Comparison of ENCODE assay signal across 7 cellular contexts in the genomic region with DNA sequence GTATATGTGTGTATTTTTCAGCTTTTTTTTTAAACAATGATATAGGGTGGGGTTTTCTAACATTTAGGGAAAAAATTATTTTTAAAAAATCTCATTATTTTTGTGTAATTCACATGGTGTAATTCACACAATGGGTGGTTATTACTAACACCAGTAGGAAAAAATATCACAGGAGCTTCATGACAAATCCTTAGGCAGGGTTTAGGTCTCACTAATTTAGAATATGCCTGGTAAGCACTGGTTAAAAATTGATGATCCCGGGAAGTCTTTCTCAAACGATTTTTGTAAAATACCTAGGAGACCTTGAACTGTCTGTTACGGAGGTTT. TPM values are rescaled to one million over a fixed set of nuclear protein-coding genes. Genes with fewer than 3 reads are reported as not detected.
DNase-seq lines count a peak whose midpoint lies in the region; ATAC-seq and TF ChIP-seq lines count a peak whose summit lies in the region.

No MANE protein-coding gene starts in this region.

- H3K9me2 ChIP-seq in HCT116 (ENCODE audit: insufficient read depth) = no peaks in the 10 kb centered on the region

- intact Hi-C loops in HCT116 (cut with micrococcal nuclease) = no loop called here

- H3K4me1 Mint-ChIP-seq in stimulated activated naive CD8-positive, alpha-beta T cell treated with anti-CD3 and anti-CD28 coated beads, Interleukin-15, Interleukin-2, amounts not matched to agents 100 ng/mL and 50 ng/mL, for 24 hours (ENCODE audit: low read depth) = peaks cover 47% of the 10 kb centered on the region

- no peak for TF ChIP-seq POLR2A in HCT116 (IDR thresholded peaks at IDR 0.05; ENCODE audit: borderline replicate concordance, extremely low read depth, insufficient read depth, insufficient read length)

- H3K4me2 ChIP-seq in HCT116 (ENCODE audit: low read length) = peak overlapping the region; percentile 76

- peak overlapping the region; percentile 98 for H3K27ac Mint-ChIP-seq in stimulated activated naive CD8-positive, alpha-beta T cell treated with anti-CD3 and anti-CD28 coated beads, Interleukin-15, Interleukin-2, amounts not matched to agents 100 ng/mL and 50 ng/mL, for 24 hours

- H3K9ac ChIP-seq in HCT116 (ENCODE audit: low read length) (peak overlapping the region; percentile 69), iPS-18a (ENCODE audit: low read length) (peak overlapping the region; percentile 83)

- H4K20me1 ChIP-seq in HCT116 (ENCODE audit: insufficient read depth) = no peaks in the 10 kb centered on the region

- peak overlapping the region; percentile 0 to 44; a peak in 3 of 4 replicates for H3K4me3 ChIP-seq in HCT116 (replicated peaks in 1 of 2; ENCODE audit: low read depth in 1 of 2, low read length in 2 of 2)
- peak overlapping the region; percentile 57 for H3K4me3 ChIP-seq in iPS-18a (ENCODE audit: low read length)

- no peak for DNase-seq in HCT116 (ENCODE audit: low read depth, low spot score)
- no peak for DNase-seq in NCI-H2107 treated with DMSO at 0.1 percent for 48 hours (lab: John Stamatoyannopoulos, UW; ENCODE audit: unreplicated experiment)
- DNase-seq in NCI-H1417 (lab: John Stamatoyannopoulos, UW) = no peak

- H3K27me3 Mint-ChIP-seq in stimulated activated naive CD8-positive, alpha-beta T cell treated with anti-CD3 and anti-CD28 coated beads, Interleukin-15, Interleukin-2, amounts not matched to agents 100 ng/mL and 50 ng/mL, for 24 hours = no peaks in the 10 kb centered on the region

- TF ChIP-seq CTCF in HCT116 (IDR thresholded peaks at IDR 0.05 in 2 of 3, conservative IDR thresholded peaks at IDR 0.05 in 1 of 3; ENCODE audit: borderline replicate concordance in 1 of 3, insufficient read depth in 1 of 3, low read depth in 2 of 3, low read length in 2 of 3) = no peak
- no peak for TF ChIP-seq CTCF in VCaP (conservative IDR thresholded peaks at IDR 0.05)

- H3K9me3 ChIP-seq in HCT116 (ENCODE audit: control insufficient read depth in 1 of 2, insufficient read depth in 1 of 2, low read depth in 1 of 2, low read length in 2 of 2) = no peaks in the 10 kb centered on the region
- H3K9me3 ChIP-seq in iPS-18a (ENCODE audit: control insufficient read depth, low read depth, low read length) = no peaks in the 10 kb centered on the region

- RAD21 ChIA-PET in HCT116 (lab: Charles Lee; ENCODE audit: low non-redundant PET in 1 of 2, low total read pairs in 2 of 2, uncharacterized antibody in 2 of 2, unreplicated experiment in 2 of 2) = no interaction called here

- ATAC-seq in HCT116 = no peak
- ATAC-seq in GM18907 (IDR thresholded peaks at IDR 0.05; ENCODE audit: unreplicated experiment) = no peak

- BruUV-seq in HCT116 (replicated peaks; lab: Mats Ljungman, UMichigan) = TSS peak; percentile 95

- H3K9me3 Mint-ChIP-seq in stimulated activated naive CD8-positive, alpha-beta T cell treated with anti-CD3 and anti-CD28 coated beads, Interleukin-15, Interleukin-2, amounts not matched to agents 100 ng/mL and 50 ng/mL, for 24 hours = no peaks in the 10 kb centered on the region

- no peaks in the 10 kb centered on the region for H3K36me3 Mint-ChIP-seq in stimulated activated naive CD8-positive, alpha-beta T cell treated with anti-CD3 and anti-CD28 coated beads, Interleukin-15, Interleukin-2, amounts not matched to agents 100 ng/mL and 50 ng/mL, for 24 hours (ENCODE audit: low read depth)

- H3K27me3 ChIP-seq in HCT116 (ENCODE audit: insufficient read depth, low read length) (no peaks in the 10 kb centered on the region), iPS-18a (ENCODE audit: control insufficient read depth, insufficient read depth, low read length) (no peaks in the 10 kb centered on the region)

- POLR2A ChIA-PET in HCT116 (lab: Charles Lee) = interaction anchor here (0.6 to 4.9 kb wide), 15 partner anchors 9 to 316 kb away, joined by 3 to 64 read pairs (median 4); a partner anchor contains a TSS

- H3K4me1 ChIP-seq in HCT116 (ENCODE audit: control insufficient read depth in 1 of 2, insufficient read depth in 2 of 2, low read length in 2 of 2) = peaks cover 47 to 50% of the 10 kb centered on the region in 2 experiments
- H3K4me1 ChIP-seq in iPS-18a (ENCODE audit: control insufficient read depth, low read depth, low read length) = peaks cover 34% of the 10 kb centered on the region

- H3K36me3 ChIP-seq in HCT116 (ENCODE audit: control insufficient read depth in 1 of 2, insufficient read depth in 2 of 2, low read length in 2 of 2) (no peaks in the 10 kb centered on the region), iPS-18a (ENCODE audit: control insufficient read depth, low read depth, low read length) (no peaks in the 10 kb centered on the region)

- peak overlapping the region; percentile 83 for H3K4me3 Mint-ChIP-seq in stimulated activated naive CD8-positive, alpha-beta T cell treated with anti-CD3 and anti-CD28 coated beads, Interleukin-15, Interleukin-2, amounts not matched to agents 100 ng/mL and 50 ng/mL, for 24 hours

- H3K79me2 ChIP-seq in HCT116 (ENCODE audit: insufficient read depth, low read length) = no peaks in the 10 kb centered on the region

- no peak overlapping the region for H2AFZ ChIP-seq in HCT116 (ENCODE audit: low read depth, low read length, poor library complexity, severe bottlenecking)

- no peak; the same call in 1 of the 2 replicates for TF ChIP-seq RAD21 in HCT116 (IDR thresholded peaks at IDR 0.05; ENCODE audit: low read depth)

- CTCF ChIA-PET in HCT116 (lab: Charles Lee) = no interaction called here

- H3K27ac ChIP-seq in HCT116 (ENCODE audit: low read depth, low read length) = peak overlapping the region; percentile 93
- peak overlapping the region; percentile 94 for H3K27ac ChIP-seq in VCaP
- peak overlapping the region; percentile 95 for H3K27ac ChIP-seq in iPS-18a (ENCODE audit: low read length)

TF ChIP-seq in HCT116, 20 proteins besides CTCF, POLR2A, EP300 and RAD21 (continues in another document):
- no peak for TF ChIP-seq ZFX (IDR thresholded peaks at IDR 0.05)
- no peak for TF ChIP-seq SRF (IDR thresholded peaks at IDR 0.05; ENCODE audit: low read depth)
- TF ChIP-seq, protein P1, sequence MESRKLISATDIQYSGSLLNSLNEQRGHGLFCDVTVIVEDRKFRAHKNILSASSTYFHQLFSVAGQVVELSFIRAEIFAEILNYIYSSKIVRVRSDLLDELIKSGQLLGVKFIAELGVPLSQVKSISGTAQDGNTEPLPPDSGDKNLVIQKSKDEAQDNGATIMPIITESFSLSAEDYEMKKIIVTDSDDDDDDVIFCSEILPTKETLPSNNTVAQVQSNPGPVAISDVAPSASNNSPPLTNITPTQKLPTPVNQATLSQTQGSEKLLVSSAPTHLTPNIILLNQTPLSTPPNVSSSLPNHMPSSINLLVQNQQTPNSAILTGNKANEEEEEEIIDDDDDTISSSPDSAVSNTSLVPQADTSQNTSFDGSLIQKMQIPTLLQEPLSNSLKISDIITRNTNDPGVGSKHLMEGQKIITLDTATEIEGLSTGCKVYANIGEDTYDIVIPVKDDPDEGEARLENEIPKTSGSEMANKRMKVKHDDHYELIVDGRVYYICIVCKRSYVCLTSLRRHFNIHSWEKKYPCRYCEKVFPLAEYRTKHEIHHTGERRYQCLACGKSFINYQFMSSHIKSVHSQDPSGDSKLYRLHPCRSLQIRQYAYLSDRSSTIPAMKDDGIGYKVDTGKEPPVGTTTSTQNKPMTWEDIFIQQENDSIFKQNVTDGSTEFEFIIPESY (IDR thresholded peaks at IDR 0.05; ENCODE audit: extremely low read depth, insufficient replicate concordance, low read length) = no peak
- TF ChIP-seq TCF7L2 (IDR thresholded peaks at IDR 0.05; ENCODE audit: borderline replicate concordance, extremely low read depth, insufficient read depth, insufficient read length) = no peak
- TF ChIP-seq, protein P2, sequence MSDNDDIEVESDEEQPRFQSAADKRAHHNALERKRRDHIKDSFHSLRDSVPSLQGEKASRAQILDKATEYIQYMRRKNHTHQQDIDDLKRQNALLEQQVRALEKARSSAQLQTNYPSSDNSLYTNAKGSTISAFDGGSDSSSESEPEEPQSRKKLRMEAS (IDR thresholded peaks at IDR 0.05) = no peak
- TF ChIP-seq EGR1 (IDR thresholded peaks at IDR 0.05; ENCODE audit: low read depth) = 0 out of 2 replicates have a peak, but pooled peaks have one; percentile 18
- TF ChIP-seq YY1 (IDR thresholded peaks at IDR 0.05; ENCODE audit: extremely low read depth, insufficient replicate concordance, low read depth, low read length) = no peak
- TF ChIP-seq SIN3A (IDR thresholded peaks at IDR 0.05; ENCODE audit: low read depth) = no peak
- TF ChIP-seq, protein P3, sequence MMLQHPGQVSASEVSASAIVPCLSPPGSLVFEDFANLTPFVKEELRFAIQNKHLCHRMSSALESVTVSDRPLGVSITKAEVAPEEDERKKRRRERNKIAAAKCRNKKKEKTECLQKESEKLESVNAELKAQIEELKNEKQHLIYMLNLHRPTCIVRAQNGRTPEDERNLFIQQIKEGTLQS (IDR thresholded peaks at IDR 0.05) = no peak
- TF ChIP-seq EZH2phosphoT487 (IDR thresholded peaks at IDR 0.05; ENCODE audit: borderline replicate concordance) = no peak
- no peak for TF ChIP-seq EZH2 (IDR thresholded peaks at IDR 0.05)
- no peak for TF ChIP-seq ELF1 (IDR thresholded peaks at IDR 0.05; ENCODE audit: borderline replicate concordance, low read depth)
- no peak for TF ChIP-seq POLR2AphosphoS5 (IDR thresholded peaks at IDR 0.05; ENCODE audit: low read depth, low read length)
- TF ChIP-seq FOSL1 (IDR thresholded peaks at IDR 0.05; ENCODE audit: low read depth) = 0 out of 2 replicates have a peak, but pooled peaks have one; percentile 30
- no peak for TF ChIP-seq CEBPB (IDR thresholded peaks at IDR 0.05; ENCODE audit: low read depth)

RNA-seq across cellular contexts. Expression of a gene that starts 29.5 kb away (rescaled TPM):
- 33.8 TPM for total RNA-seq in HCT116 (2021; ENCODE audit: unreplicated experiment)
- 14.3 and 15.7 TPM in 2 replicates for polyA plus RNA-seq in HCT116 (2012)
